Comparison of ENCODE assay signal across 1 cellular context in the genomic region with DNA sequence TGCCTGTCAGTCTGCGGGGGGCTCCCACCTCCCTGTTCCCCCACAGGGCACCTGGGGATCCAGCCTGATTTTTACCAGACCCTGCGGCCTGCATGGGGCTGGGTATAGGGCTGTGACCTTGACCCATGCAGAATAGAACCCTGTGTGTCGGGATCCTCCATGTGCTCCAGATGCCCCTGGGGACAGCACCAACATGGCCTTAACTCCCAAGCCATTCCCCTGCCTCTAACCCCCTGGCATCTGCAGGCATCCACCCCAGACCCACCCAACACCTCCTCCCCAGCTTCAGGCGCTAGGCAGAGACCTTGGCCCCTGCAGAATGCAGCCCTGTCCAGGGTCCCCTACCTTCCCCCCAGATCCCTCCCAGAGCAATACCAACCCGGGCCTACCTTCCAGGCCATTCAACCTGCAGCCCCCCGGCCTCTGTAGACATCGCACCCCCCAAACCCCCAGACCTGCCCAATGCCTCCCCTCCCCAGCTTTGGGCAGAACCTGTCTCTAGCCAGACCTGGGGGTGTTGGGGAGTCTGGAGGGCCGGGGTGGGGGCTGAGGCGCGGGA.
TF ChIP-seq lines count a peak whose summit lies in the region.

No MANE protein-coding gene starts in this region.

TF ChIP-seq in liver, 16 proteins besides CTCF, POLR2A, EP300 and RAD21 (continued from another document):
- TF ChIP-seq, protein P1, sequence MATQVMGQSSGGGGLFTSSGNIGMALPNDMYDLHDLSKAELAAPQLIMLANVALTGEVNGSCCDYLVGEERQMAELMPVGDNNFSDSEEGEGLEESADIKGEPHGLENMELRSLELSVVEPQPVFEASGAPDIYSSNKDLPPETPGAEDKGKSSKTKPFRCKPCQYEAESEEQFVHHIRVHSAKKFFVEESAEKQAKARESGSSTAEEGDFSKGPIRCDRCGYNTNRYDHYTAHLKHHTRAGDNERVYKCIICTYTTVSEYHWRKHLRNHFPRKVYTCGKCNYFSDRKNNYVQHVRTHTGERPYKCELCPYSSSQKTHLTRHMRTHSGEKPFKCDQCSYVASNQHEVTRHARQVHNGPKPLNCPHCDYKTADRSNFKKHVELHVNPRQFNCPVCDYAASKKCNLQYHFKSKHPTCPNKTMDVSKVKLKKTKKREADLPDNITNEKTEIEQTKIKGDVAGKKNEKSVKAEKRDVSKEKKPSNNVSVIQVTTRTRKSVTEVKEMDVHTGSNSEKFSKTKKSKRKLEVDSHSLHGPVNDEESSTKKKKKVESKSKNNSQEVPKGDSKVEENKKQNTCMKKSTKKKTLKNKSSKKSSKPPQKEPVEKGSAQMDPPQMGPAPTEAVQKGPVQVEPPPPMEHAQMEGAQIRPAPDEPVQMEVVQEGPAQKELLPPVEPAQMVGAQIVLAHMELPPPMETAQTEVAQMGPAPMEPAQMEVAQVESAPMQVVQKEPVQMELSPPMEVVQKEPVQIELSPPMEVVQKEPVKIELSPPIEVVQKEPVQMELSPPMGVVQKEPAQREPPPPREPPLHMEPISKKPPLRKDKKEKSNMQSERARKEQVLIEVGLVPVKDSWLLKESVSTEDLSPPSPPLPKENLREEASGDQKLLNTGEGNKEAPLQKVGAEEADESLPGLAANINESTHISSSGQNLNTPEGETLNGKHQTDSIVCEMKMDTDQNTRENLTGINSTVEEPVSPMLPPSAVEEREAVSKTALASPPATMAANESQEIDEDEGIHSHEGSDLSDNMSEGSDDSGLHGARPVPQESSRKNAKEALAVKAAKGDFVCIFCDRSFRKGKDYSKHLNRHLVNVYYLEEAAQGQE (IDR thresholded peaks at IDR 0.05) = no peak
- no peak for TF ChIP-seq FOXA2 (IDR thresholded peaks at IDR 0.05)
- no peak for TF ChIP-seq YY1 (IDR thresholded peaks at IDR 0.05)
- no peak for TF ChIP-seq NR2F2 (IDR thresholded peaks at IDR 0.05)
- TF ChIP-seq RXRA (IDR thresholded peaks at IDR 0.05) = no peak
- TF ChIP-seq TAF1 (conservative IDR thresholded peaks at IDR 0.05) = no peak
- no peak for TF ChIP-seq JUND (IDR thresholded peaks at IDR 0.05)
TF ChIP-seq in liver: peak in this region for 0.
